In genomic region chr6:6951355-6951754, GRCh38 we compare ENCODE assay signal across 23 cellular contexts.
"Had no signal": no experiment of that assay in that cellular context is flagged by ENCODE, and none has a peak within 500 bp of the region (broad histone marks: within the 10 kb centered on the region; RNA-seq: fewer than 3 reads in every experiment).

No MANE protein-coding gene starts in this region.

- H3K27me3 ChIP-seq: Peyer's patch, SJSA1 had no signal

- ATAC-seq: Right ventricle myocardium inferior had no signal

- H3K4me2 ChIP-seq: PC-9 had no signal

- H3K4me3 ChIP-seq: PC-9, Peyer's patch, SJSA1, SK-N-MC had no signal

- H2AFZ ChIP-seq: PC-9 had no signal

- DNase-seq: IMR-90, NCI-H1092, NCI-H1105 treated with DMSO at 0.1 percent for 48 hours, NCI-H1417 treated with DMSO at 0.1 percent for 48 hours, NCI-H146, NCI-H1694 treated with DMSO at 0.1 percent for 48 hours, NCI-H1930, NCI-H2081, NCI-H2107, NCI-H2227 treated with DMSO at 0.1 percent for 48 hours, NCI-H446, NCI-H510A, NCI-H524 treated with DMSO at 0.1 percent for 48 hours, NCI-H69, NCI-H774, OCI-M1, PC-9, Peyer's patch, SIG-M5, T-helper 2 cell had no signal

- H3K4me1 ChIP-seq: SJSA1 had no signal

- H3K27ac ChIP-seq: PC-9, Peyer's patch, SJSA1, SK-N-MC had no signal

- H3K36me3 ChIP-seq: Peyer's patch, SJSA1 had no signal
